In genomic region chr6:31272431-31272830, GRCh38 we compare ENCODE assay signal across 8 cellular contexts.
DNase-seq lines count a peak whose midpoint lies in the region; ATAC-seq and TF ChIP-seq lines count a peak whose summit lies in the region.

No MANE protein-coding gene starts in this region.

- H3K27me3 Mint-ChIP-seq in dendritic cell treated with granulocyte-macrophage colony-stimulating factor and Interleukin-4, amounts not matched to agents 40 ng/mL and 50 ng/mL, for 4 days, result peaks cover 19% of the 10 kb centered on the region

- no peaks in the 10 kb centered on the region for H3K27me3 ChIP-seq in MM.1S (replicated peaks; ENCODE audit: insufficient read depth, low read length)
- H3K27me3 ChIP-seq in mucosa of stomach (ENCODE audit: control insufficient read depth, insufficient read depth, low read length), result no peaks in the 10 kb centered on the region

- no peaks in the 10 kb centered on the region for H3K9me2 ChIP-seq in MM.1S (replicated peaks; ENCODE audit: insufficient read depth, low read length)

- ATAC-seq in GM18870 (IDR thresholded peaks at IDR 0.05; ENCODE audit: unreplicated experiment) (peak; percentile 10), GM19397 (IDR thresholded peaks at IDR 0.05; ENCODE audit: unreplicated experiment) (no peak)

- H3K9me3 Mint-ChIP-seq in dendritic cell treated with granulocyte-macrophage colony-stimulating factor and Interleukin-4, amounts not matched to agents 40 ng/mL and 50 ng/mL, for 4 days, result no peaks in the 10 kb centered on the region

- peaks cover 42% of the 10 kb centered on the region for H3K36me3 Mint-ChIP-seq in dendritic cell treated with granulocyte-macrophage colony-stimulating factor and Interleukin-4, amounts not matched to agents 40 ng/mL and 50 ng/mL, for 4 days (ENCODE audit: low read depth)

- peaks cover 57% of the 10 kb centered on the region for H3K4me1 Mint-ChIP-seq in dendritic cell treated with granulocyte-macrophage colony-stimulating factor and Interleukin-4, amounts not matched to agents 40 ng/mL and 50 ng/mL, for 4 days (ENCODE audit: low read depth)

- peaks cover 5% of the 10 kb centered on the region for H3K79me2 ChIP-seq in MM.1S (ENCODE audit: low read length)

- H3K27ac ChIP-seq in MM.1S (ENCODE audit: low read length), result peak overlapping the region; percentile 79; the same call in 1 of the 2 replicates

- H3K4me1 ChIP-seq in MM.1S (ENCODE audit: low read length) (no peaks in the 10 kb centered on the region), mucosa of stomach (ENCODE audit: control insufficient read depth, insufficient read depth, low read length) (peaks cover 11% of the 10 kb centered on the region)

- intact Hi-C loops in dendritic cell treated with granulocyte-macrophage colony-stimulating factor and Interleukin-4, amounts not matched to agents 40 ng/mL and 50 ng/mL, for 4 days (cut with micrococcal nuclease), result loop anchor here (1.0 to 5.0 kb wide), 3 partner anchors 55 to 95 kb away; no protein-coding TSS in a partner anchor

- DNase-seq in MM.1S (no peak), ecto neural progenitor cell (ENCODE audit: low spot score) (no peak), NCI-H1105 (lab: John Stamatoyannopoulos, UW) (no peak), NCI-H1105 treated with DMSO at 0.1 percent for 48 hours (lab: John Stamatoyannopoulos, UW) (no peak)

- H4K20me1 ChIP-seq in MM.1S (ENCODE audit: insufficient read depth, low read length), result no peaks in the 10 kb centered on the region

- H3K4me3 ChIP-seq in MM.1S (ENCODE audit: low read length) (peak overlapping the region; percentile 69), mucosa of stomach (ENCODE audit: low read length) (peak overlapping the region; percentile 84)

- H3K36me3 ChIP-seq in MM.1S (replicated peaks; ENCODE audit: insufficient read depth, low read length) (no peaks in the 10 kb centered on the region), mucosa of stomach (ENCODE audit: control insufficient read depth, insufficient read depth, low read length) (no peaks in the 10 kb centered on the region)

- H3K9ac ChIP-seq in MM.1S (ENCODE audit: low read length) (peak overlapping the region; percentile 83; the same call in 1 of the 2 replicates), mucosa of stomach (ENCODE audit: low read length) (peak overlapping the region; percentile 99)

- H3K27ac Mint-ChIP-seq in dendritic cell treated with granulocyte-macrophage colony-stimulating factor and Interleukin-4, amounts not matched to agents 40 ng/mL and 50 ng/mL, for 4 days, result peak overlapping the region; percentile 90

- peaks cover 3% of the 10 kb centered on the region; the same call in 1 of the 2 replicates for H3F3A ChIP-seq in MM.1S (ENCODE audit: insufficient read depth, low read length)

- TF ChIP-seq CTCF in MM.1S (IDR thresholded peaks at IDR 0.05; ENCODE audit: low read length), result no peak

- H3K4me2 ChIP-seq in MM.1S (ENCODE audit: low read depth, low read length), result peak overlapping the region; percentile 48

- H3K9me3 ChIP-seq in MM.1S (replicated peaks; ENCODE audit: insufficient read depth, low read length) (no peaks in the 10 kb centered on the region), mucosa of stomach (ENCODE audit: control insufficient read depth, low read length) (no peaks in the 10 kb centered on the region)

- H2AFZ ChIP-seq in MM.1S (ENCODE audit: low read length), result peak overlapping the region; percentile 82

- H3K4me3 Mint-ChIP-seq in dendritic cell treated with granulocyte-macrophage colony-stimulating factor and Interleukin-4, amounts not matched to agents 40 ng/mL and 50 ng/mL, for 4 days, result peak overlapping the region; percentile 94
